In the genomic region with DNA sequence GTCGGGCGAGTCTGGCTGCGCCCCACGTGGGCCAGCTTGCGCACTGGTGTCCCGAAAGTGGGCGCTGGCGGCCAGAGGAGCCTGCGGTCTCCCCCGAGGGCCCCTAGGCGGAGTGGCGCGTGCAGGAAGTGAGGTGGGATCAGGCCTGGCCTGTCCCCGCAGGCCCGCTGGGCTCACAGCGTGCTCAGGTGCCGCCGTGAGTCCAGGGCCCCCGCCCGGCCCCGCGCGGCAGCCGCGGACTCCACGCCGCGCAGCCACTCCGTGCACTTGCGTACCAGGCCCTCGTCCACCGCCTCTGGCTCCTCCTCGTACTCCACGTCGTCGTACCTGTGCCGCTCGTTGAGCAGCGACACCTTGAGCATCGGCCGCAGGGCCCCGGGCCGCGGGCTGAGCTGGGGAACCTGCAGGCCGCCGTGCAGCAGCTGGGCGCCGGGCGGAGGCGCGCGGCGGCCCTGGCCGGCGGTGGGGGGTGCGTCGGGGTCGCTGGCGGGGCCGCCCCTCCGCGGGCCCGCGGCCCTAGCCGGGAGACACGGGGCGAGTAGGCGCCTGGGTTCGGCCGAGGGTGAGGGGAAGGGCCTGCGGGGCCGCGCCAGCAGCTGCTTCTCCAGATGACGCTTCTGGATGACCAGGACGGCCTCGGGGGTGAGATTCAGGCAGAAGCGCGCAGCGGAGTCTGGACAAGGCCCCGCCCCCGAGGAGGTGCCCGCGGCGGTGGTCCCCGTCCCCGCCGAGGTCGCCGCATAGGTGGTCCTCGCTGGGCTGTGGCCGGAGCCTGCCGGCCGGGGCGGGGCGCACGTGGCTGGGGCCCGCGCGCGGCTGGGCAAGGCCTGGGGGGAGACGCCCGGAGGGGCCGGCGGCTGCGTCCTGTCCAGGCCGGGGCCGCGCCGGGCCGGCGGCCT, we compare ENCODE assay signal across 1 cellular context.
TF ChIP-seq lines count a peak whose summit lies in the region.

No MANE protein-coding gene starts in this region.

TF ChIP-seq in WTC11, 78 proteins besides CTCF, POLR2A, EP300 and RAD21 (continued from another document and continues in another):
- TF ChIP-seq TCF7 (CRISPR knock-in tag; IDR thresholded peaks at IDR 0.05; ENCODE audit: low read depth) (peak; percentile 84; the same call in 1 of the 2 replicates), NFYB (CRISPR knock-in tag; conservative IDR thresholded peaks at IDR 0.05; ENCODE audit: low read depth) (peak; percentile 42), CBFB (CRISPR knock-in tag; IDR thresholded peaks at IDR 0.05; ENCODE audit: low read depth) (no peak), ATF3 (CRISPR knock-in tag; conservative IDR thresholded peaks at IDR 0.05) (no peak), E2F4 (CRISPR knock-in tag; IDR thresholded peaks at IDR 0.05; ENCODE audit: borderline replicate concordance, low read depth) (0 out of 2 replicates have a peak, but pooled peaks have one; percentile 48), OVOL2 (CRISPR knock-in tag; IDR thresholded peaks at IDR 0.05; ENCODE audit: borderline replicate concordance) (no peak), NFE2L1 (CRISPR knock-in tag; IDR thresholded peaks at IDR 0.05) (peak; percentile 76; the same call in 1 of the 2 replicates), ZSCAN18 (CRISPR knock-in tag; IDR thresholded peaks at IDR 0.05) (no peak), RELA (CRISPR knock-in tag; IDR thresholded peaks at IDR 0.05; ENCODE audit: borderline replicate concordance) (peak; percentile 61; the same call in 1 of the 2 replicates), ZNF396 (CRISPR knock-in tag; IDR thresholded peaks at IDR 0.05; ENCODE audit: borderline replicate concordance) (no peak), ZNF121 (CRISPR knock-in tag; IDR thresholded peaks at IDR 0.05) (no peak), PREB (CRISPR knock-in tag; IDR thresholded peaks at IDR 0.05; ENCODE audit: borderline replicate concordance) (no peak; the same call in 1 of the 2 replicates), SMAD3 (CRISPR knock-in tag; IDR thresholded peaks at IDR 0.05; ENCODE audit: borderline replicate concordance) (no peak), NFATC4 (CRISPR knock-in tag; IDR thresholded peaks at IDR 0.05) (no peak), ELF4 (CRISPR knock-in tag; IDR thresholded peaks at IDR 0.05; ENCODE audit: low read depth) (no peak), ZNF423 (CRISPR knock-in tag; IDR thresholded peaks at IDR 0.05) (no peak), CREM (CRISPR knock-in tag; IDR thresholded peaks at IDR 0.05) (0 out of 2 replicates have a peak, but pooled peaks have one; percentile 10), ZNF232 (CRISPR knock-in tag; IDR thresholded peaks at IDR 0.05) (no peak; the same call in 1 of the 2 replicates), MXD4 (CRISPR knock-in tag; IDR thresholded peaks at IDR 0.05; ENCODE audit: borderline replicate concordance) (no peak), GRHL2 (CRISPR knock-in tag; IDR thresholded peaks at IDR 0.05; ENCODE audit: insufficient replicate concordance, severe bottlenecking) (no peak), FOXK1 (CRISPR knock-in tag; IDR thresholded peaks at IDR 0.05) (peak; percentile 52; the same call in 1 of the 2 replicates), ESRRA (CRISPR knock-in tag; IDR thresholded peaks at IDR 0.05; ENCODE audit: borderline replicate concordance) (0 out of 2 replicates have a peak, but pooled peaks have one; percentile 65), ZNF416 (CRISPR knock-in tag; IDR thresholded peaks at IDR 0.05) (no peak), ZBTB21 (CRISPR knock-in tag; IDR thresholded peaks at IDR 0.05; ENCODE audit: borderline replicate concordance) (no peak), AFF4 (CRISPR knock-in tag; IDR thresholded peaks at IDR 0.05; ENCODE audit: borderline replicate concordance) (peak; percentile 69; the same call in 1 of the 2 replicates), SMAD4 (CRISPR knock-in tag; IDR thresholded peaks at IDR 0.05) (0 out of 2 replicates have a peak, but pooled peaks have one; percentile 59), NR1H2 (CRISPR knock-in tag; IDR thresholded peaks at IDR 0.05) (no peak)
- TF ChIP-seq, protein P1, sequence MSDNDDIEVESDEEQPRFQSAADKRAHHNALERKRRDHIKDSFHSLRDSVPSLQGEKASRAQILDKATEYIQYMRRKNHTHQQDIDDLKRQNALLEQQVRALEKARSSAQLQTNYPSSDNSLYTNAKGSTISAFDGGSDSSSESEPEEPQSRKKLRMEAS (CRISPR knock-in tag; IDR thresholded peaks at IDR 0.05) = peak; percentile 94
- TF ChIP-seq, protein P2, sequence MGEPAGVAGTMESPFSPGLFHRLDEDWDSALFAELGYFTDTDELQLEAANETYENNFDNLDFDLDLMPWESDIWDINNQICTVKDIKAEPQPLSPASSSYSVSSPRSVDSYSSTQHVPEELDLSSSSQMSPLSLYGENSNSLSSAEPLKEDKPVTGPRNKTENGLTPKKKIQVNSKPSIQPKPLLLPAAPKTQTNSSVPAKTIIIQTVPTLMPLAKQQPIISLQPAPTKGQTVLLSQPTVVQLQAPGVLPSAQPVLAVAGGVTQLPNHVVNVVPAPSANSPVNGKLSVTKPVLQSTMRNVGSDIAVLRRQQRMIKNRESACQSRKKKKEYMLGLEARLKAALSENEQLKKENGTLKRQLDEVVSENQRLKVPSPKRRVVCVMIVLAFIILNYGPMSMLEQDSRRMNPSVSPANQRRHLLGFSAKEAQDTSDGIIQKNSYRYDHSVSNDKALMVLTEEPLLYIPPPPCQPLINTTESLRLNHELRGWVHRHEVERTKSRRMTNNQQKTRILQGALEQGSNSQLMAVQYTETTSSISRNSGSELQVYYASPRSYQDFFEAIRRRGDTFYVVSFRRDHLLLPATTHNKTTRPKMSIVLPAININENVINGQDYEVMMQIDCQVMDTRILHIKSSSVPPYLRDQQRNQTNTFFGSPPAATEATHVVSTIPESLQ (CRISPR knock-in tag; IDR thresholded peaks at IDR 0.05) = no peak
- TF ChIP-seq, protein P3, sequence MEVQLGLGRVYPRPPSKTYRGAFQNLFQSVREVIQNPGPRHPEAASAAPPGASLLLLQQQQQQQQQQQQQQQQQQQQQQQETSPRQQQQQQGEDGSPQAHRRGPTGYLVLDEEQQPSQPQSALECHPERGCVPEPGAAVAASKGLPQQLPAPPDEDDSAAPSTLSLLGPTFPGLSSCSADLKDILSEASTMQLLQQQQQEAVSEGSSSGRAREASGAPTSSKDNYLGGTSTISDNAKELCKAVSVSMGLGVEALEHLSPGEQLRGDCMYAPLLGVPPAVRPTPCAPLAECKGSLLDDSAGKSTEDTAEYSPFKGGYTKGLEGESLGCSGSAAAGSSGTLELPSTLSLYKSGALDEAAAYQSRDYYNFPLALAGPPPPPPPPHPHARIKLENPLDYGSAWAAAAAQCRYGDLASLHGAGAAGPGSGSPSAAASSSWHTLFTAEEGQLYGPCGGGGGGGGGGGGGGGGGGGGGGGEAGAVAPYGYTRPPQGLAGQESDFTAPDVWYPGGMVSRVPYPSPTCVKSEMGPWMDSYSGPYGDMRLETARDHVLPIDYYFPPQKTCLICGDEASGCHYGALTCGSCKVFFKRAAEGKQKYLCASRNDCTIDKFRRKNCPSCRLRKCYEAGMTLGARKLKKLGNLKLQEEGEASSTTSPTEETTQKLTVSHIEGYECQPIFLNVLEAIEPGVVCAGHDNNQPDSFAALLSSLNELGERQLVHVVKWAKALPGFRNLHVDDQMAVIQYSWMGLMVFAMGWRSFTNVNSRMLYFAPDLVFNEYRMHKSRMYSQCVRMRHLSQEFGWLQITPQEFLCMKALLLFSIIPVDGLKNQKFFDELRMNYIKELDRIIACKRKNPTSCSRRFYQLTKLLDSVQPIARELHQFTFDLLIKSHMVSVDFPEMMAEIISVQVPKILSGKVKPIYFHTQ (CRISPR knock-in tag; IDR thresholded peaks at IDR 0.05) = no peak
- TF ChIP-seq, protein P4, sequence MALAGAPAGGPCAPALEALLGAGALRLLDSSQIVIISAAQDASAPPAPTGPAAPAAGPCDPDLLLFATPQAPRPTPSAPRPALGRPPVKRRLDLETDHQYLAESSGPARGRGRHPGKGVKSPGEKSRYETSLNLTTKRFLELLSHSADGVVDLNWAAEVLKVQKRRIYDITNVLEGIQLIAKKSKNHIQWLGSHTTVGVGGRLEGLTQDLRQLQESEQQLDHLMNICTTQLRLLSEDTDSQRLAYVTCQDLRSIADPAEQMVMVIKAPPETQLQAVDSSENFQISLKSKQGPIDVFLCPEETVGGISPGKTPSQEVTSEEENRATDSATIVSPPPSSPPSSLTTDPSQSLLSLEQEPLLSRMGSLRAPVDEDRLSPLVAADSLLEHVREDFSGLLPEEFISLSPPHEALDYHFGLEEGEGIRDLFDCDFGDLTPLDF (CRISPR knock-in tag; IDR thresholded peaks at IDR 0.05) = peak; percentile 86; the same call in 1 of the 2 replicates
- TF ChIP-seq, protein P5, sequence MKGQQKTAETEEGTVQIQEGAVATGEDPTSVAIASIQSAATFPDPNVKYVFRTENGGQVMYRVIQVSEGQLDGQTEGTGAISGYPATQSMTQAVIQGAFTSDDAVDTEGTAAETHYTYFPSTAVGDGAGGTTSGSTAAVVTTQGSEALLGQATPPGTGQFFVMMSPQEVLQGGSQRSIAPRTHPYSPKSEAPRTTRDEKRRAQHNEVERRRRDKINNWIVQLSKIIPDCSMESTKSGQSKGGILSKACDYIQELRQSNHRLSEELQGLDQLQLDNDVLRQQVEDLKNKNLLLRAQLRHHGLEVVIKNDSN (CRISPR knock-in tag; IDR thresholded peaks at IDR 0.05) = peak; percentile 20; the same call in 1 of the 2 replicates
- TF ChIP-seq, protein P6, sequence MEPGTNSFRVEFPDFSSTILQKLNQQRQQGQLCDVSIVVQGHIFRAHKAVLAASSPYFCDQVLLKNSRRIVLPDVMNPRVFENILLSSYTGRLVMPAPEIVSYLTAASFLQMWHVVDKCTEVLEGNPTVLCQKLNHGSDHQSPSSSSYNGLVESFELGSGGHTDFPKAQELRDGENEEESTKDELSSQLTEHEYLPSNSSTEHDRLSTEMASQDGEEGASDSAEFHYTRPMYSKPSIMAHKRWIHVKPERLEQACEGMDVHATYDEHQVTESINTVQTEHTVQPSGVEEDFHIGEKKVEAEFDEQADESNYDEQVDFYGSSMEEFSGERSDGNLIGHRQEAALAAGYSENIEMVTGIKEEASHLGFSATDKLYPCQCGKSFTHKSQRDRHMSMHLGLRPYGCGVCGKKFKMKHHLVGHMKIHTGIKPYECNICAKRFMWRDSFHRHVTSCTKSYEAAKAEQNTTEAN (CRISPR knock-in tag; IDR thresholded peaks at IDR 0.05) = peak; percentile 92
- TF ChIP-seq, protein P7, sequence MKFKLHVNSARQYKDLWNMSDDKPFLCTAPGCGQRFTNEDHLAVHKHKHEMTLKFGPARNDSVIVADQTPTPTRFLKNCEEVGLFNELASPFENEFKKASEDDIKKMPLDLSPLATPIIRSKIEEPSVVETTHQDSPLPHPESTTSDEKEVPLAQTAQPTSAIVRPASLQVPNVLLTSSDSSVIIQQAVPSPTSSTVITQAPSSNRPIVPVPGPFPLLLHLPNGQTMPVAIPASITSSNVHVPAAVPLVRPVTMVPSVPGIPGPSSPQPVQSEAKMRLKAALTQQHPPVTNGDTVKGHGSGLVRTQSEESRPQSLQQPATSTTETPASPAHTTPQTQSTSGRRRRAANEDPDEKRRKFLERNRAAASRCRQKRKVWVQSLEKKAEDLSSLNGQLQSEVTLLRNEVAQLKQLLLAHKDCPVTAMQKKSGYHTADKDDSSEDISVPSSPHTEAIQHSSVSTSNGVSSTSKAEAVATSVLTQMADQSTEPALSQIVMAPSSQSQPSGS (CRISPR knock-in tag; IDR thresholded peaks at IDR 0.05; ENCODE audit: borderline replicate concordance, low read depth) = 0 out of 2 replicates have a peak, but pooled peaks have one; percentile 48
